Comparison of ENCODE assay signal across 26 cellular contexts in the genomic region with DNA sequence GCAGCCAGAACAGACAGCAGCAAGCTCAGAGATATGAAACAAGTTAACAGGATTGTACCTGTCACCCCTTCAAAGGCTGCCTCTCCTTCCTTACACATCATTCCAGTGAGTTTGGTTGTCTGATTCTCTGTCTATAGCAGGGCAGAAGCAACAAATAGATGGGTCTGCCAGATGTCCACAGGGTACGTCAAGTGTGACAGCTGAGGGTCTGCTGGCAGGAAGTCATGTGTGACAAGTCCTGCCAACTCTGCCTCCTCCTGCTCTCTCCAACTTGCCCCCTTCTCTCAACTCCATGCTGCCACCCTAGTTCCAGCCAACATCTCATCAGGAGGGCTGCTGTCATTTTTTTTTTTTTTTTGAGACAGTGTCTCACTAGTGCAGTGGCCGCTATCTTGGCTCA.
"Had no signal": no experiment of that assay in that cellular context is flagged by ENCODE, and none has a peak within 500 bp of the region (broad histone marks: within the 10 kb centered on the region; RNA-seq: fewer than 3 reads in every experiment).

No MANE protein-coding gene starts in this region.

- H3K27ac Mint-ChIP-seq: activated naive CD8-positive, alpha-beta T cell; activated T-cell treated with anti-CD3 and anti-CD28 coated beads, Interleukin-2, amount 50 U/mL, for 24 hours; activated T-helper 17 cell treated with anti-CD3 and anti-CD28 coated beads, Interleukin-2, amount 50 U/mL, for 72 hours; naive thymus-derived CD4-positive, alpha-beta T cell; progenitor cell of endocrine pancreas; type B pancreatic cell had no signal

- H3K4me3 Mint-ChIP-seq: activated naive CD8-positive, alpha-beta T cell; activated T-cell treated with anti-CD3 and anti-CD28 coated beads, Interleukin-2, amount 50 U/mL, for 24 hours; activated T-helper 17 cell treated with anti-CD3 and anti-CD28 coated beads, Interleukin-2, amount 50 U/mL, for 72 hours; central memory CD8-positive, alpha-beta T cell; naive thymus-derived CD4-positive, alpha-beta T cell; type B pancreatic cell had no signal

- H3K27me3 ChIP-seq: adrenal gland, ascending aorta had no signal

- H3K4me1 Mint-ChIP-seq: activated T-helper 17 cell treated with anti-CD3 and anti-CD28 coated beads, Interleukin-2, amount 50 U/mL, for 72 hours had no signal

- FAIRE-seq: colon, endothelial cell of umbilical vein, kidney had no signal

- H3K9me3 ChIP-seq: adrenal gland, ascending aorta, lower lobe of right lung, spleen, thoracic aorta had no signal

- DNase-seq: activated CD8-positive, alpha-beta memory T cell treated with anti-CD3 and anti-CD28 coated beads for 24 hours; activated CD8-positive, alpha-beta memory T cell treated with anti-CD3 and anti-CD28 coated beads, Interleukin-2, amount 50 U/mL, for 4 hours; activated naive CD4-positive, alpha-beta T cell; activated T-cell treated with anti-CD3 and anti-CD28 coated beads, Interleukin-2, amount 50 U/mL, for 24 hours; adrenal gland; effector memory CD4-positive, alpha-beta T cell; foreskin melanocyte; kidney; lower lobe of right lung; naive thymus-derived CD4-positive, alpha-beta T cell; retina; spleen; stimulated activated CD4-positive, alpha-beta T cell treated with anti-CD3 and anti-CD28 coated beads, Interleukin-4, amount 100 ng/mL, for 24 hours; stimulated activated naive CD4-positive, alpha-beta T cell treated with Interleukin-2 at 50 U/mL for 16 hours; T-helper 9 cell had no signal

- H3K36me3 ChIP-seq: adrenal gland, spleen, thoracic aorta had no signal

- H3K9me3 Mint-ChIP-seq: activated T-cell treated with anti-CD3 and anti-CD28 coated beads, Interleukin-2, amount 50 U/mL, for 24 hours; activated T-helper 17 cell treated with anti-CD3 and anti-CD28 coated beads, Interleukin-2, amount 50 U/mL, for 72 hours; central memory CD8-positive, alpha-beta T cell; type B pancreatic cell had no signal

- H3K4me3 ChIP-seq: adrenal gland, ascending aorta, lower lobe of right lung, spleen, thoracic aorta had no signal

- H3K36me3 Mint-ChIP-seq: activated naive CD8-positive, alpha-beta T cell had no signal

- ATAC-seq: activated T-helper 17 cell treated with anti-CD3 and anti-CD28 coated beads, Interleukin-2, amount 50 U/mL, for 72 hours; esophagus mucosa; left lobe of liver; lower lobe of right lung; naive thymus-derived CD4-positive, alpha-beta T cell had no signal

- H3K27ac ChIP-seq: adrenal gland, ascending aorta, lower lobe of right lung, spleen, thoracic aorta had no signal
